20 cellular contexts compared by ENCODE assay signal in genomic region chr4:137949746-137950145, GRCh38.
DNase-seq lines count a peak whose midpoint lies in the region; ATAC-seq and TF ChIP-seq lines count a peak whose summit lies in the region.
"Had no signal": no experiment of that assay in that cellular context is flagged by ENCODE, and none has a peak within 500 bp of the region (broad histone marks: within the 10 kb centered on the region; RNA-seq: fewer than 3 reads in every experiment).

No MANE protein-coding gene starts in this region.

- no peak overlapping the region for H2BK120ac ChIP-seq in trophoblast cell (ENCODE audit: insufficient read depth, low read length, poor library complexity)

- no peak overlapping the region for H3K4ac ChIP-seq in trophoblast cell (ENCODE audit: low read depth, low read length)

- H4K8ac ChIP-seq in trophoblast cell (ENCODE audit: low read depth, low read length), result no peak overlapping the region

- H3K27me3 ChIP-seq in trophoblast cell (ENCODE audit: insufficient read depth, low read length), result no peaks in the 10 kb centered on the region
- H3K27me3 ChIP-seq: BLaER1 treated with 17β-estradiol and CSF1 and Interleukin-3, amounts not matched to agents 10 nM and 100 nM had no signal

- H3K79me2 ChIP-seq in trophoblast cell (ENCODE audit: control insufficient read depth, insufficient read depth, low read length, poor library complexity), result no peaks in the 10 kb centered on the region

- no peak overlapping the region for H2BK12ac ChIP-seq in trophoblast cell (ENCODE audit: low read length)

- POLR2A ChIA-PET in WTC11 (lab: Charles Lee), result no interaction called here

- H3K79me1 ChIP-seq in trophoblast cell (ENCODE audit: low read length), result peaks cover 2% of the 10 kb centered on the region

- DNase-seq in EL, result peak; percentile 48
- no peak for DNase-seq in WTC11 (ENCODE audit: low spot score)
- peak; percentile 30 for DNase-seq in fibroblast of gingiva (ENCODE audit: low read depth)
- DNase-seq in trophoblast cell, result peak; percentile 31 to 88
- no peak for DNase-seq in activated naive CD4-positive, alpha-beta T cell (lab: John Stamatoyannopoulos, UW)
- DNase-seq: Calu3; CD8-positive, alpha-beta T cell; NCI-H1105 treated with DMSO at 0.1 percent for 48 hours; NCI-H1694; NCI-H2081 treated with DMSO at 0.1 percent for 48 hours; NCI-H510A; NCI-H774; SHP77 treated with DMSO at 0.1 percent for 48 hours; SK-N-SH had no signal

- ATAC-seq in WTC11 (no peak), GM19395 (IDR thresholded peaks at IDR 0.05; ENCODE audit: unreplicated experiment) (no peak), GM19351 (IDR thresholded peaks at IDR 0.05; ENCODE audit: unreplicated experiment) (no peak)
- ATAC-seq: CD8-positive, alpha-beta T cell; GM23338; HCT116 had no signal

- no peak overlapping the region for H3K14ac ChIP-seq in trophoblast cell (ENCODE audit: low read length)

- H4K91ac ChIP-seq in trophoblast cell (ENCODE audit: low read depth, low read length), result no peak overlapping the region

- no peak overlapping the region for H3K4me3 Mint-ChIP-seq in WTC11
- H3K4me3 Mint-ChIP-seq: CD8-positive, alpha-beta T cell; GM23338; IgD-negative memory B cell had no signal

- H4K12ac ChIP-seq in trophoblast cell (ENCODE audit: low read depth, low read length), result no peak overlapping the region

- no peak for TF ChIP-seq CTCF in WTC11 (IDR thresholded peaks at IDR 0.05)

- no peak overlapping the region for H3K27ac ChIP-seq in trophoblast cell (ENCODE audit: low read depth, low read length)
- H3K27ac ChIP-seq: BLaER1 treated with 17β-estradiol and CSF1 and Interleukin-3, amounts not matched to agents 10 nM and 100 nM had no signal

- peaks cover 0 to 3% of the 10 kb centered on the region in 2 experiments for H3K4me1 ChIP-seq in trophoblast cell (ENCODE audit: control insufficient read depth in 1 of 2, insufficient read depth in 2 of 2, low read length in 2 of 2)
- H3K4me1 ChIP-seq: BLaER1 treated with 17β-estradiol and CSF1 and Interleukin-3, amounts not matched to agents 10 nM and 100 nM had no signal

- H3K18ac ChIP-seq in trophoblast cell (ENCODE audit: low read length), result no peak overlapping the region

- no peaks in the 10 kb centered on the region for H3K36me3 ChIP-seq in trophoblast cell (ENCODE audit: control insufficient read depth in 1 of 2, insufficient read depth in 2 of 2, low read length in 2 of 2)
- H3K36me3 ChIP-seq: BLaER1 treated with 17β-estradiol and CSF1 and Interleukin-3, amounts not matched to agents 10 nM and 100 nM had no signal

- no peak overlapping the region for H2AK5ac ChIP-seq in trophoblast cell (ENCODE audit: low read length)

- H2AFZ ChIP-seq in trophoblast cell (ENCODE audit: insufficient read depth, low read length, poor library complexity), result no peak overlapping the region
- H2AFZ ChIP-seq: GM23338 had no signal

- no peak overlapping the region for H3K9ac ChIP-seq in trophoblast cell (ENCODE audit: low read length)
- H3K9ac ChIP-seq: BLaER1 treated with 17β-estradiol and CSF1 and Interleukin-3, amounts not matched to agents 10 nM and 100 nM; SK-N-SH had no signal

- H2BK5ac ChIP-seq in trophoblast cell (ENCODE audit: low read depth, low read length, poor library complexity), result no peak overlapping the region

- H3K27ac Mint-ChIP-seq in WTC11, result no peak overlapping the region
- H3K27ac Mint-ChIP-seq: CD8-positive, alpha-beta T cell; GM23338; IgD-negative memory B cell had no signal

- H3K9me3 Mint-ChIP-seq in WTC11, result peaks cover 15% of the 10 kb centered on the region
- H3K9me3 Mint-ChIP-seq: GM23338 had no signal

- H3K36me3 Mint-ChIP-seq in WTC11, result 0 out of 2 replicates have a peak, but pooled peaks cover 2% of the 10 kb centered on the region
- H3K36me3 Mint-ChIP-seq: CD8-positive, alpha-beta T cell; IgD-negative memory B cell had no signal

- H3K9me3 ChIP-seq in trophoblast cell (ENCODE audit: insufficient read depth, low read depth, low read length), result no peaks in the 10 kb centered on the region
- H3K9me3 ChIP-seq: BLaER1 treated with 17β-estradiol and CSF1 and Interleukin-3, amounts not matched to agents 10 nM and 100 nM; SK-N-SH had no signal

- H3K4me2 ChIP-seq in trophoblast cell (ENCODE audit: low read length), result no peak overlapping the region
- H3K4me2 ChIP-seq: BLaER1 treated with 17β-estradiol and CSF1 and Interleukin-3, amounts not matched to agents 10 nM and 100 nM; GM23338; SK-N-SH had no signal

- no peak overlapping the region for H3K4me3 ChIP-seq in trophoblast cell (ENCODE audit: low read depth, low read length)
- H3K4me3 ChIP-seq: BLaER1 treated with 17β-estradiol and CSF1 and Interleukin-3, amounts not matched to agents 10 nM and 100 nM; GM23338 had no signal

- CTCF ChIA-PET in WTC11 (lab: Charles Lee), result no interaction called here

- H3K23ac ChIP-seq in trophoblast cell (ENCODE audit: low read length), result no peak overlapping the region

- H3K27me3 Mint-ChIP-seq in WTC11 (ENCODE audit: low read depth), result no peaks in the 10 kb centered on the region
- H3K27me3 Mint-ChIP-seq: IgD-negative memory B cell had no signal

- H3K4me1 Mint-ChIP-seq in WTC11, result no peaks in the 10 kb centered on the region
- H3K4me1 Mint-ChIP-seq: GM23338, IgD-negative memory B cell had no signal

TF ChIP-seq in WTC11, 78 proteins besides CTCF, POLR2A, EP300 and RAD21:
- no peak for TF ChIP-seq SOX15 (CRISPR knock-in tag; IDR thresholded peaks at IDR 0.05)
- TF ChIP-seq SMAD4 (CRISPR knock-in tag; IDR thresholded peaks at IDR 0.05), result no peak
- TF ChIP-seq NR1H2 (CRISPR knock-in tag; IDR thresholded peaks at IDR 0.05), result no peak
- peak; percentile 54; the same call in 1 of the 2 replicates for TF ChIP-seq ZNF317 (CRISPR knock-in tag; IDR thresholded peaks at IDR 0.05; ENCODE audit: borderline replicate concordance, low read depth)
- no peak for TF ChIP-seq ZMAT4 (CRISPR knock-in tag; IDR thresholded peaks at IDR 0.05)
- TF ChIP-seq CDX4 (CRISPR knock-in tag; IDR thresholded peaks at IDR 0.05; ENCODE audit: borderline replicate concordance), result no peak
- TF ChIP-seq ETV6 (CRISPR knock-in tag; IDR thresholded peaks at IDR 0.05), result no peak
TF ChIP-seq in WTC11: peak in this region for 1.

Comparison
In these comparisons a context has a peak if more than half of its experiments do, and no peak if none do; other contexts are left out.
1. DNase-seq: peak in EL (single experiment), fibroblast of gingiva (single experiment) and trophoblast cell (2 of 2); none in WTC11 (single experiment) and activated naive CD4-positive, alpha-beta T cell (0 of 4).